In the genomic region with DNA sequence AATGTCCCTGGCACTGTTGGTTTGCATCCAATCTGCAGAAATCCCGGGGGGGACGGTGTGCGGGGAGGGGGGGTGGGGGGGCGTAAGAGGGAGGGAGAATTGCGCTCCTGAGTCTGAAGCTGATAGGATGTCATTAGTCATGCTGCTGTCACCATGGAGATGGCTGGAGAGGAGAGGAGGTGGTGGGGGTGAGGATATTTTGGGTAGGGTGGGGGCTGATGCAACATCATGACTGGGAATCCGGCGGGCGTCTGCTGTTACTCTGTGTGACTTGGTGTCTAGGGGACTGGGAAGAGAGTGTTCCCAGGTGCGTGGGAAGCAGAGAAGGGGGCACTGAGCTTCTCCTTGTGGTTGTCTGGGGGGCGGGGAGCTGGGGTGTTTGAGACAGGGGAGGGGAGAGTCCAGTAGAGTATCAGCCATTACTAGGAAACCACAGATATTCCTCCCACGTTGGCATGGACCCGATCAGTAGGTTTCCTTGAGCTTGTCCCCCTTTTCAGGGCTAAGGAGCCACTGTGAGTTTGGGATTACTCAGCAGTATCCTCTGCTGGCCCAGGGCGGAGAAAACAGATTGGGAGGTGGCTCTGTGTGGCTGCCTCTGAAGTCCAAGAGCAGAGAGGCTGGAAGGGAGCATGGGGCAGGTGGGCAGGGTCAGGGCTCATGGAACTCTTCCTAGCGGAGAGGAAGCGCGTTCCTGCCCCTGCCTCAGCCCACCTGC, we compare ENCODE assay signal across 8 cellular contexts. TPM values are rescaled to one million over a fixed set of nuclear protein-coding genes. Genes with fewer than 3 reads are reported as not detected.
DNase-seq lines count a peak whose midpoint lies in the region; ATAC-seq and TF ChIP-seq lines count a peak whose summit lies in the region.

No MANE protein-coding gene starts in this region.

- H3K27ac Mint-ChIP-seq in activated T-helper 2 cell treated with anti-CD3 and anti-CD28 coated beads, Interferon-gamma antibody, Interleukin-2, Interleukin-4, amounts not matched to agents 10 μg/mL and 5 μg/mL and 100 μg/mL, durations not matched to agents 14 hours and 24 hours and 36 hours: no peak overlapping the region

- TF ChIP-seq POLR2A in upper lobe of left lung (IDR thresholded peaks at IDR 0.05): no peak

- TF ChIP-seq EP300 in upper lobe of left lung (IDR thresholded peaks at IDR 0.05): no peak

- no peak for DNase-seq in activated T-cell treated with anti-CD3 and anti-CD28 coated beads, Interleukin-2, amount 50 U/mL, for 4 hours
- no peak for DNase-seq in activated T-cell treated with anti-CD3 and anti-CD28 coated beads for 4 hours
- DNase-seq in activated T-helper 2 cell treated with anti-CD3 and anti-CD28 coated beads, Interferon-gamma antibody, Interleukin-2, Interleukin-4, amounts not matched to agents 10 μg/mL and 5 μg/mL and 100 μg/mL, durations not matched to agents 14 hours and 24 hours and 36 hours (ENCODE audit: low spot score): no peak
- no peak for DNase-seq in upper lobe of left lung
- no peak for DNase-seq in ureter (ENCODE audit: low spot score)
- no peak for DNase-seq in effector CD8-positive, alpha-beta T cell (lab: John Stamatoyannopoulos, UW)
- no peak for DNase-seq in activated CD4-positive, alpha-beta T cell treated with anti-CD3 and anti-CD28 coated beads, Interleukin-2, amount 50 U/mL, for 4 hours

- intact Hi-C loops in activated T-helper 2 cell treated with anti-CD3 and anti-CD28 coated beads, Interferon-gamma antibody, Interleukin-2, Interleukin-4, amounts not matched to agents 10 μg/mL and 5 μg/mL and 100 μg/mL, durations not matched to agents 14 hours and 24 hours and 36 hours (cut with micrococcal nuclease): loop anchor here (5.0 kb wide), 2 partner anchors 41 to 171 kb away; no protein-coding TSS in a partner anchor

- peak overlapping the region; percentile 24 for H3K4me3 ChIP-seq in iPS-11a (ENCODE audit: low read depth, low read length)
- peak overlapping the region in 3 of 4 donors; percentile 40 to 62 (median 61) for H3K4me3 ChIP-seq in upper lobe of left lung

- H3K27ac ChIP-seq in upper lobe of left lung: no peak overlapping the region

- peaks cover 14% of the 10 kb centered on the region for H3K36me3 Mint-ChIP-seq in activated T-cell treated with anti-CD3 and anti-CD28 coated beads, Interleukin-2, amount 50 U/mL, for 4 hours (ENCODE audit: insufficient read depth)
- H3K36me3 Mint-ChIP-seq in activated T-helper 2 cell treated with anti-CD3 and anti-CD28 coated beads, Interferon-gamma antibody, Interleukin-2, Interleukin-4, amounts not matched to agents 10 μg/mL and 5 μg/mL and 100 μg/mL, durations not matched to agents 14 hours and 24 hours and 36 hours (ENCODE audit: low read depth): peaks cover 25% of the 10 kb centered on the region

- peaks cover 66% of the 10 kb centered on the region for H3K4me1 Mint-ChIP-seq in activated T-cell treated with anti-CD3 and anti-CD28 coated beads, Interleukin-2, amount 50 U/mL, for 4 hours (ENCODE audit: low read depth)
- peaks cover 61% of the 10 kb centered on the region for H3K4me1 Mint-ChIP-seq in activated T-helper 2 cell treated with anti-CD3 and anti-CD28 coated beads, Interferon-gamma antibody, Interleukin-2, Interleukin-4, amounts not matched to agents 10 μg/mL and 5 μg/mL and 100 μg/mL, durations not matched to agents 14 hours and 24 hours and 36 hours (ENCODE audit: low read depth)

- no peaks in the 10 kb centered on the region for H3K27me3 ChIP-seq in upper lobe of left lung

- no peak for ATAC-seq in activated T-cell treated with anti-CD3 and anti-CD28 coated beads, Interleukin-2, amount 50 U/mL, for 4 hours
- ATAC-seq in upper lobe of left lung (ENCODE audit: low FRiP score in 2 of 2): no peak

- H3K4me1 ChIP-seq in upper lobe of left lung: peaks cover 48 to 66% (median 58%) of the 10 kb centered on the region in 4 donors

- H3K36me3 ChIP-seq in upper lobe of left lung: no peaks in the 10 kb centered on the region

- H3K4me3 Mint-ChIP-seq in activated T-cell treated with anti-CD3 and anti-CD28 coated beads, Interleukin-2, amount 50 U/mL, for 4 hours: peak overlapping the region; percentile 81
- H3K4me3 Mint-ChIP-seq in activated T-helper 2 cell treated with anti-CD3 and anti-CD28 coated beads, Interferon-gamma antibody, Interleukin-2, Interleukin-4, amounts not matched to agents 10 μg/mL and 5 μg/mL and 100 μg/mL, durations not matched to agents 14 hours and 24 hours and 36 hours (ENCODE audit: low read depth): peak overlapping the region; percentile 51

- WGBS in upper lobe of left lung, 2 donors: 47 to 68% methylated on average over 14 to 16 of the region's 16 CpGs

- no peaks in the 10 kb centered on the region for H3K9me3 Mint-ChIP-seq in activated T-cell treated with anti-CD3 and anti-CD28 coated beads, Interleukin-2, amount 50 U/mL, for 4 hours
- H3K9me3 Mint-ChIP-seq in activated T-helper 2 cell treated with anti-CD3 and anti-CD28 coated beads, Interferon-gamma antibody, Interleukin-2, Interleukin-4, amounts not matched to agents 10 μg/mL and 5 μg/mL and 100 μg/mL, durations not matched to agents 14 hours and 24 hours and 36 hours: no peaks in the 10 kb centered on the region

- H3K27me3 Mint-ChIP-seq in activated T-cell treated with anti-CD3 and anti-CD28 coated beads, Interleukin-2, amount 50 U/mL, for 4 hours (ENCODE audit: low read depth): no peaks in the 10 kb centered on the region
- no peaks in the 10 kb centered on the region for H3K27me3 Mint-ChIP-seq in activated T-helper 2 cell treated with anti-CD3 and anti-CD28 coated beads, Interferon-gamma antibody, Interleukin-2, Interleukin-4, amounts not matched to agents 10 μg/mL and 5 μg/mL and 100 μg/mL, durations not matched to agents 14 hours and 24 hours and 36 hours (ENCODE audit: low read depth)

- H3K9me3 ChIP-seq in upper lobe of left lung: no peaks in the 10 kb centered on the region

- TF ChIP-seq CTCF in upper lobe of left lung (IDR thresholded peaks at IDR 0.05): no peak

RNA-seq across cellular contexts. Expression of a gene that starts 18.9 kb away (rescaled TPM):
- 10 to 100 TPM; 30.8 to 34.0 (median 31.7) TPM for total RNA-seq in activated T-cell treated with anti-CD3 and anti-CD28 coated beads, Interleukin-2, amount 50 U/mL, for 4 hours
- 23.5 and 23.6 TPM in 2 replicates for total RNA-seq in activated T-helper 2 cell treated with anti-CD3 and anti-CD28 coated beads, Interferon-gamma antibody, Interleukin-2, Interleukin-4, amounts not matched to agents 10 μg/mL and 5 μg/mL and 100 μg/mL, durations not matched to agents 14 hours and 24 hours and 36 hours
- total RNA-seq in upper lobe of left lung (10 to 100 TPM; 17.3 to 53.4 (median 23.6) TPM), ureter (28.7 TPM)
